14 cellular contexts compared by ENCODE assay signal in the genomic region with DNA sequence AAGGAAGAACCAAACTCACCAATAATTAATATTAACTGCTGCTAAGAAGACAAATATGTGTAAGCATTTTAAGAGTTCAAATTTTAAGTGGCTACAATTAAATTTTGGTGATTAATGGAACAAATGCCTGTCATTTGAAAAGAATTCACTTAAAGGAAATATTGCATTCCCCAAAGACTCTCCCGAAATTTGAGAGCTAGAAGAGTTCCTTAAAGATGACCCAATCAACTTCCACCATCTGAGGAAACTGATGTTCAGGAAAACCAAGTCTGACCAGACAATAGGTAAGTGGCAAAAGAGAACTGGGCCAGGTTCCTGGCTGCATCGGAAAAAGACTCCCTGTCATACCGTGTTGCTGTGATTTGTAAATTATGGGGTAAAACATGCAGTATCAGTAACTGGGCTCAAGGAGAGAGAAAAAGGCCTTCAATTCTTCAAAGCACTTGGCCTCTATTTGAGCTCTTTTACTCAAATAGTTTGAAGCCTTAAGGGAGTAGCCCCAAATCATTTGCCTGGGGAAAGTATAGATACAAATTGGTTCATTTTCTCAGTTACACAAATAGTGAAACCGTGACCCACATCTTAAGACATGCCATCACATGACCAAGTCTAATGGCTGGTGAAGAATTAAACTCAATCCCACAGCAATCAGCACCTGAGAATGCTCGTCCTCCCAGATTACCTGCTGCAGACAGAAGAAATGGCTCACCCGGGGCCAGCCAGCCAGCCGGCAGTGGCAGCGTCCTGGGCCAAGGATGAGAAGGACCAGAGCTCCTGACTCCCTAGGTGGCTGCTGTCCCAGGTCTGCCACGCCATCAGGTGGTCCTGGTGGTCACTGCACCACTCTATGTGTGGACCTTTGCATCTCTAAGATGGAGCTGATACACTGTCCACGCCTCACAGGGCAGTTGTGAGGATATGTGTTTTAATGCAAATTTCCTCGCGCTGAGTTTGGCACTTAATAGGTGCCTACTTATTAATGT.
DNase-seq lines count a peak whose midpoint lies in the region; ATAC-seq and TF ChIP-seq lines count a peak whose summit lies in the region.
"Had no signal": no experiment of that assay in that cellular context is flagged by ENCODE, and none has a peak within 500 bp of the region (broad histone marks: within the 10 kb centered on the region; RNA-seq: fewer than 3 reads in every experiment).

No MANE protein-coding gene starts in this region.

- H3K27ac ChIP-seq in A673 (ENCODE audit: low read depth, low read length, poor library complexity, severe bottlenecking): no peak overlapping the region
- no peak overlapping the region for H3K27ac ChIP-seq in iPS DF 6.9 (ENCODE audit: low read length)
- H3K27ac ChIP-seq in hepatocyte: no peak overlapping the region

- H3K36me3 ChIP-seq in A673 (ENCODE audit: insufficient read depth, low read length, poor library complexity, severe bottlenecking): no peaks in the 10 kb centered on the region
- no peaks in the 10 kb centered on the region for H3K36me3 ChIP-seq in iPS DF 6.9 (ENCODE audit: control insufficient read depth, insufficient read depth, low read length)
- H3K36me3 ChIP-seq in hepatocyte (replicated peaks; ENCODE audit: insufficient read depth, low read depth): no peaks in the 10 kb centered on the region

- no peak overlapping the region for H3K27ac Mint-ChIP-seq in activated naive CD8-positive, alpha-beta T cell treated with anti-CD3 and anti-CD28 coated beads for 36 hours
- H3K27ac Mint-ChIP-seq: activated CD4-positive, alpha-beta memory T cell treated with anti-CD3 and anti-CD28 coated beads for 36 hours; activated naive CD8-positive, alpha-beta T cell treated with anti-CD3 and anti-CD28 coated beads, Interleukin-2, amount 10 ng/mL, durations not matched to agents 7 days and 5 days; CD14-positive monocyte; IgD-negative memory B cell had no signal

- in situ Hi-C loops in SK-MEL-5 (cut with HindIII; ENCODE audit: low pct_unique_long_range_greater_than_20kb, low sequenced_read_pairs): no loop called here

- H3K36me3 Mint-ChIP-seq in activated naive CD8-positive, alpha-beta T cell treated with anti-CD3 and anti-CD28 coated beads for 36 hours: no peaks in the 10 kb centered on the region
- H3K36me3 Mint-ChIP-seq: activated CD4-positive, alpha-beta memory T cell treated with anti-CD3 and anti-CD28 coated beads for 36 hours; activated naive CD8-positive, alpha-beta T cell treated with anti-CD3 and anti-CD28 coated beads, Interleukin-2, amount 10 ng/mL, durations not matched to agents 7 days and 5 days; CD14-positive monocyte had no signal

- DNase-seq in A673 (ENCODE audit: low spot score) (no peak), SK-MEL-5 (ENCODE audit: low read depth, low spot score) (peak; percentile 7), iPS DF 6.9 (ENCODE audit: low read depth, low spot score) (peak; percentile 43), NCI-H446 (lab: John Stamatoyannopoulos, UW) (no peak), hepatocyte (ENCODE audit: low spot score) (no peak), putamen (ENCODE audit: low spot score) (no peak)
- DNase-seq in activated naive CD8-positive, alpha-beta T cell treated with anti-CD3 and anti-CD28 coated beads for 36 hours: no peak
- DNase-seq: activated CD4-positive, alpha-beta memory T cell treated with anti-CD3 and anti-CD28 coated beads for 36 hours; activated naive CD8-positive, alpha-beta T cell treated with anti-CD3 and anti-CD28 coated beads, Interleukin-2, amount 10 ng/mL, durations not matched to agents 7 days and 5 days; effector CD8-positive, alpha-beta T cell; stimulated activated CD4-positive, alpha-beta T cell treated with anti-CD3 and anti-CD28 coated beads, Interleukin-12 subunit alpha, Interleukin-12 subunit beta, amount 100 ng/mL, for 4 hours had no signal

- H3K4me1 ChIP-seq in A673 (ENCODE audit: insufficient read depth, low read length, poor library complexity, severe bottlenecking): no peaks in the 10 kb centered on the region
- H3K4me1 ChIP-seq in iPS DF 6.9 (ENCODE audit: control insufficient read depth, insufficient read depth, low read length): no peaks in the 10 kb centered on the region; the same call in 1 of the 2 replicates
- no peaks in the 10 kb centered on the region for H3K4me1 ChIP-seq in hepatocyte (ENCODE audit: insufficient read depth)

- no peaks in the 10 kb centered on the region for H4K20me1 ChIP-seq in hepatocyte (ENCODE audit: insufficient read depth, poor library complexity, severe bottlenecking)

- H3K27me3 ChIP-seq in A673 (replicated peaks; ENCODE audit: insufficient read depth, low read depth, low read length, poor library complexity): no peaks in the 10 kb centered on the region
- H3K27me3 ChIP-seq in iPS DF 6.9 (ENCODE audit: control insufficient read depth, insufficient read depth, low read length): no peaks in the 10 kb centered on the region
- no peaks in the 10 kb centered on the region for H3K27me3 ChIP-seq in hepatocyte

- H3K9me3 ChIP-seq in A673 (ENCODE audit: low read depth, low read length, poor library complexity, severe bottlenecking): no peaks in the 10 kb centered on the region
- no peaks in the 10 kb centered on the region for H3K9me3 ChIP-seq in iPS DF 6.9 (ENCODE audit: control insufficient read depth, insufficient read depth, low read length)
- no peaks in the 10 kb centered on the region for H3K9me3 ChIP-seq in hepatocyte (ENCODE audit: low read depth)

- no CpG with 5 or more reads among the region's 12 CpGs for WGBS in iPS DF 6.9 (ENCODE audit: insufficient coverage, insufficient read length)
- 76% methylated on average over 12 of the region's 12 CpGs for WGBS in hepatocyte (ENCODE audit: low lambda C conversion rate, missing lambda C conversion rate)

- H3K4me3 ChIP-seq in A673 (ENCODE audit: low read depth, low read length, poor library complexity, severe bottlenecking) (no peak overlapping the region), iPS DF 6.9 (ENCODE audit: low read length) (no peak overlapping the region), hepatocyte (no peak overlapping the region)

- H3K4me2 ChIP-seq in hepatocyte: no peak overlapping the region

- peaks cover 3% of the 10 kb centered on the region for H3K4me1 Mint-ChIP-seq in activated naive CD8-positive, alpha-beta T cell treated with anti-CD3 and anti-CD28 coated beads for 36 hours
- H3K4me1 Mint-ChIP-seq: activated naive CD8-positive, alpha-beta T cell treated with anti-CD3 and anti-CD28 coated beads, Interleukin-2, amount 10 ng/mL, durations not matched to agents 7 days and 5 days; CD14-positive monocyte had no signal

- POLR2A ChIA-PET in A673 (lab: Charles Lee; ENCODE audit: low non-redundant PET): no interaction called here

- H3K4me3 Mint-ChIP-seq in activated naive CD8-positive, alpha-beta T cell treated with anti-CD3 and anti-CD28 coated beads for 36 hours: no peak overlapping the region
- H3K4me3 Mint-ChIP-seq: activated CD4-positive, alpha-beta memory T cell treated with anti-CD3 and anti-CD28 coated beads for 36 hours; activated naive CD8-positive, alpha-beta T cell treated with anti-CD3 and anti-CD28 coated beads, Interleukin-2, amount 10 ng/mL, durations not matched to agents 7 days and 5 days; CD14-positive monocyte; IgD-negative memory B cell had no signal

- no TSS peak for BruUV-seq in A673 (replicated peaks; lab: Mats Ljungman, UMichigan)

- peak; percentile 57 for ATAC-seq in GM18511 (IDR thresholded peaks at IDR 0.05; ENCODE audit: unreplicated experiment)

- intact Hi-C loops in A673 (cut with micrococcal nuclease; ENCODE audit: unreplicated experiment): no loop called here

- no peaks in the 10 kb centered on the region for H3K9me3 Mint-ChIP-seq in activated naive CD8-positive, alpha-beta T cell treated with anti-CD3 and anti-CD28 coated beads for 36 hours
- H3K9me3 Mint-ChIP-seq: activated CD4-positive, alpha-beta memory T cell treated with anti-CD3 and anti-CD28 coated beads for 36 hours; activated naive CD8-positive, alpha-beta T cell treated with anti-CD3 and anti-CD28 coated beads, Interleukin-2, amount 10 ng/mL, durations not matched to agents 7 days and 5 days; IgD-negative memory B cell had no signal

- no peaks in the 10 kb centered on the region for H3K27me3 Mint-ChIP-seq in activated naive CD8-positive, alpha-beta T cell treated with anti-CD3 and anti-CD28 coated beads for 36 hours
- H3K27me3 Mint-ChIP-seq: activated CD4-positive, alpha-beta memory T cell treated with anti-CD3 and anti-CD28 coated beads for 36 hours; IgD-negative memory B cell had no signal

- H2AFZ ChIP-seq in hepatocyte: no peak overlapping the region

- no peaks in the 10 kb centered on the region for H3K9me2 ChIP-seq in hepatocyte (replicated peaks; ENCODE audit: insufficient read depth)

- CTCF ChIA-PET in A673 (lab: Charles Lee): interaction anchor here (0.6 to 1.1 kb wide), 2 partner anchors 110 to 231 kb away, joined by 3 read pairs; no protein-coding TSS in a partner anchor

- TF ChIP-seq CTCF in A673 (conservative IDR thresholded peaks at IDR 0.05; ENCODE audit: low read depth, low read length): peak; percentile 27; the same call in 1 of the 2 replicates
- no peak for TF ChIP-seq CTCF in hepatocyte (IDR thresholded peaks at IDR 0.05; ENCODE audit: poor library complexity)

- no peaks in the 10 kb centered on the region for H3K79me2 ChIP-seq in hepatocyte

Comparison
In these comparisons a context has a peak if more than half of its experiments do, and no peak if none do; other contexts are left out.
1. DNase-seq: peak in SK-MEL-5 (single experiment) and iPS DF 6.9 (single experiment); none in A673 (single experiment), NCI-H446 (0 of 2), hepatocyte (single experiment), activated naive CD8-positive, alpha-beta T cell treated with anti-CD3 and anti-CD28 coated beads for 36 hours (single experiment) and putamen (single experiment).